In the genomic region with DNA sequence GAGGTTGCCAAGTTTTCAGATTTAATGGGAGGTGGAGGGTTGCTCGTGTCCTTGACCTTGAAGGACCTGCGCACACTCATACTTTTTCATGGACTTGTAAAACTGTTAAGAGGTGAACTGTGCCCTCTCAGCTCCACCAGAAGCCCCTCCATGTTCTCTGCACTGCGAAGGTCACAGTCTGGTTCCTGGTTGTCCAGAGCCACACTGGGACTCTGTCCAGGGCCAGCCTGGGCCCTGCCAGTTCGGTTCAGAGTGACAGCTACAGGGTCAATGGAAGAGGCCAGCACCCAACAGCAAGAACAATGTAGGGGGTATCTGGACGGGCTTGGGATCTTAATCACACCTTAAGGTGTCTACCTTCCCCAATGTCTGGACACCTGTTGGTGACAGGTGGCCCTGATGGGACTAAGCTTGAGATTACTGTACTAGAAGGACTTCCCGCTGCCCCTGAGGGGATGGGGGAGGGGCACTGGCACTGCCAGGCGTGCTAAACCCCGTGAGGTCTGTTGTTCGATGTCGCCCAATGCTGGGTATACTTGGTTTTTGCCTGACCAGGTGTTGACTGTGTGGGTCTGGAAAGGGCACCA, we compare ENCODE assay signal across 10 cellular contexts. TPM values are rescaled to one million over a fixed set of nuclear protein-coding genes. Genes with fewer than 3 reads are reported as not detected.
DNase-seq lines count a peak whose midpoint lies in the region; ATAC-seq and TF ChIP-seq lines count a peak whose summit lies in the region.
"Had no signal": no experiment of that assay in that cellular context is flagged by ENCODE, and none has a peak within 500 bp of the region (broad histone marks: within the 10 kb centered on the region; RNA-seq: fewer than 3 reads in every experiment).

No MANE protein-coding gene starts in this region.

- intact Hi-C loops in breast epithelium (cut with DNase I; ENCODE audit: low total_unique reads), result no loop called here
- intact Hi-C loops in mammary epithelial cell (cut with micrococcal nuclease), result no loop called here
- intact Hi-C loops in uterus (cut with DNase I; ENCODE audit: low total_unique reads), result no loop called here

- H3K4me2 ChIP-seq in mammary epithelial cell (ENCODE audit: insufficient read depth, low read depth, low read length), result no peak overlapping the region

- in situ Hi-C loops in mammary epithelial cell (cut with MboI; ENCODE audit: low sequenced_read_pairs in 2 of 2), result no loop called here

- no peaks in the 10 kb centered on the region for H3K79me2 ChIP-seq in mammary epithelial cell (ENCODE audit: insufficient read depth, low read length)

- no peaks in the 10 kb centered on the region for H3K36me3 ChIP-seq in breast epithelium
- H3K36me3 ChIP-seq in mammary epithelial cell (ENCODE audit: insufficient read depth, low read length), result no peaks in the 10 kb centered on the region
- H3K36me3 ChIP-seq in endodermal cell (ENCODE audit: control insufficient read depth, insufficient read depth, low read length), result no peaks in the 10 kb centered on the region
- H3K36me3 ChIP-seq in uterus, result no peaks in the 10 kb centered on the region

- H3K27ac ChIP-seq in breast epithelium, result peak overlapping the region; percentile 60 to 78
- no peak overlapping the region for H3K27ac ChIP-seq in mammary epithelial cell (ENCODE audit: insufficient read depth, low read depth, low read length)
- peak overlapping the region; percentile 85 for H3K27ac ChIP-seq in endodermal cell (ENCODE audit: low read depth, low read length)
- peak overlapping the region; percentile 79 to 85 for H3K27ac ChIP-seq in uterus

- H3K4me1 Mint-ChIP-seq in endodermal cell, result peaks cover 30% of the 10 kb centered on the region
- H3K4me1 Mint-ChIP-seq in naive thymus-derived CD8-positive, alpha-beta T cell, result peaks cover 38 to 64% (median 58%) of the 10 kb centered on the region in 4 donors

- CTCF ChIA-PET in mammary epithelial cell (lab: Charles Lee; ENCODE audit: low non-redundant PET), result no interaction called here

- ATAC-seq in naive thymus-derived CD8-positive, alpha-beta T cell, result no peak
- ATAC-seq in GM19455 (IDR thresholded peaks at IDR 0.05; ENCODE audit: unreplicated experiment), result no peak
- no peak for ATAC-seq in HG03095 (IDR thresholded peaks at IDR 0.05; ENCODE audit: unreplicated experiment)
- ATAC-seq in GM18520 (IDR thresholded peaks at IDR 0.05; ENCODE audit: unreplicated experiment), result no peak
- ATAC-seq: SK-N-SH treated with all-trans-retinoic acid at 6 μM for 48 hours had no signal

- H2AFZ ChIP-seq in mammary epithelial cell (ENCODE audit: low read depth, low read length), result no peak overlapping the region

- H3K27me3 ChIP-seq in breast epithelium, result no peaks in the 10 kb centered on the region
- no peaks in the 10 kb centered on the region for H3K27me3 ChIP-seq in mammary epithelial cell (ENCODE audit: insufficient read depth, low read length)
- H3K27me3 ChIP-seq in endodermal cell (ENCODE audit: control insufficient read depth, insufficient read depth, low read length, poor library complexity, severe bottlenecking), result no peaks in the 10 kb centered on the region
- H3K27me3 ChIP-seq in uterus, result no peaks in the 10 kb centered on the region

- no peaks in the 10 kb centered on the region for H3K36me3 Mint-ChIP-seq in endodermal cell (ENCODE audit: low read depth)
- H3K36me3 Mint-ChIP-seq in naive thymus-derived CD8-positive, alpha-beta T cell, result no peaks in the 10 kb centered on the region

- H4K20me1 ChIP-seq in mammary epithelial cell (ENCODE audit: insufficient read depth, low read length), result no peaks in the 10 kb centered on the region

- H3K4me3 Mint-ChIP-seq in endodermal cell, result peak overlapping the region; percentile 60
- H3K4me3 Mint-ChIP-seq in naive thymus-derived CD8-positive, alpha-beta T cell, result peak overlapping the region; percentile 84 to 94 (median 90)

- BruUV-seq in mammary epithelial cell (replicated peaks; lab: Mats Ljungman, UMichigan), result no TSS peak

- dilution Hi-C loops in mammary epithelial cell (cut with HindIII; ENCODE audit: low sequenced_read_pairs), result loop anchor here (10.0 kb wide), 1 partner anchor 143 kb away; no protein-coding TSS in a partner anchor

- peaks cover 5% of the 10 kb centered on the region for H3K9me3 Mint-ChIP-seq in endodermal cell
- H3K9me3 Mint-ChIP-seq in naive thymus-derived CD8-positive, alpha-beta T cell, result peaks cover 0 to 2% (median 0%) of the 10 kb centered on the region in 9 donors

- DNase-seq in breast epithelium (ENCODE audit: low spot score in 2 of 2) (no peak), mammary epithelial cell (no peak), endodermal cell (no peak), uterus (no peak)
- peak in 3 of 10 donors; percentile 2 to 24 (median 17) for DNase-seq in naive thymus-derived CD8-positive, alpha-beta T cell

- peaks cover 0 to 4% of the 10 kb centered on the region in 2 donors for H3K9me3 ChIP-seq in breast epithelium
- no peaks in the 10 kb centered on the region for H3K9me3 ChIP-seq in mammary epithelial cell (replicated peaks; ENCODE audit: insufficient read depth, low read length)
- no peaks in the 10 kb centered on the region for H3K9me3 ChIP-seq in endodermal cell (ENCODE audit: control insufficient read depth, low read length)
- H3K9me3 ChIP-seq in uterus, result no peaks in the 10 kb centered on the region

- H3K4me1 ChIP-seq in breast epithelium (no peaks in the 10 kb centered on the region), mammary epithelial cell (ENCODE audit: insufficient read depth, low read length) (no peaks in the 10 kb centered on the region), endodermal cell (ENCODE audit: control insufficient read depth, insufficient read depth, low read length) (peaks cover 19% of the 10 kb centered on the region), uterus (peaks cover 0 to 12% of the 10 kb centered on the region in 2 donors)

- H3K9ac ChIP-seq in mammary epithelial cell (ENCODE audit: insufficient read depth, low read length) (no peak overlapping the region), endodermal cell (ENCODE audit: extremely low read depth, low read length, poor library complexity, severe bottlenecking) (peak overlapping the region; percentile 71)

- POLR2A ChIA-PET in naive thymus-derived CD8-positive, alpha-beta T cell (lab: Charles Lee), result interaction anchor here (0.9 to 3.8 kb wide), 8 partner anchors 11 to 531 kb away, joined by 3 to 44 read pairs (median 4); a partner anchor contains a TSS

- H3K4me3 ChIP-seq in breast epithelium (peak overlapping the region; percentile 38 to 63 (median 39)), mammary epithelial cell (replicated peaks in 1 of 3; ENCODE audit: insufficient read depth in 1 of 3, low read depth in 2 of 3, low read length in 3 of 3) (no peak overlapping the region), endodermal cell (ENCODE audit: low read length) (peak overlapping the region; percentile 74), uterus (peak overlapping the region; percentile 21 to 30)

- WGBS in mammary epithelial cell (ENCODE audit: low coverage, missing lambda C conversion rate), result 94% methylated on average over 9 of the region's 10 CpGs
- WGBS in endodermal cell (ENCODE audit: insufficient coverage in 1 of 2, insufficient read length in 1 of 2), 2 experiments, result 85 to 86% methylated on average over 6 to 10 of the region's 10 CpGs

- H3K27me3 Mint-ChIP-seq in endodermal cell (ENCODE audit: insufficient read depth), result no peaks in the 10 kb centered on the region
- H3K27me3 Mint-ChIP-seq in naive thymus-derived CD8-positive, alpha-beta T cell, result no peaks in the 10 kb centered on the region

- TF ChIP-seq POLR2A in breast epithelium (IDR thresholded peaks at IDR 0.05) (no peak), uterus (IDR thresholded peaks at IDR 0.05) (no peak)

- H3K27ac Mint-ChIP-seq in endodermal cell, result peak overlapping the region; percentile 98
- peak overlapping the region; percentile 94 to 99 (median 97) for H3K27ac Mint-ChIP-seq in naive thymus-derived CD8-positive, alpha-beta T cell

- no peak for TF ChIP-seq CTCF in breast epithelium (IDR thresholded peaks at IDR 0.05)
- no peak for TF ChIP-seq CTCF in mammary epithelial cell (conservative IDR thresholded peaks at IDR 0.05 in 1 of 2, IDR thresholded peaks at IDR 0.05 in 1 of 2; ENCODE audit: extremely low read depth in 1 of 2, insufficient read depth in 1 of 2, low read depth in 1 of 2, low read length in 2 of 2)
- TF ChIP-seq CTCF in endodermal cell (conservative IDR thresholded peaks at IDR 0.05), result no peak
- no peak for TF ChIP-seq CTCF in uterus (IDR thresholded peaks at IDR 0.05)

RNA-seq across cellular contexts. Expression of a gene that starts 34.7 kb away (rescaled TPM):
- total RNA-seq in breast epithelium (under 1 TPM in 2 of 3 donors, not detected in 1; 0.15 to 0.33 TPM), mammary epithelial cell (under 1 TPM in 1 of 2 donors, not detected in 1; under 0.01 TPM), endodermal cell (not detected), uterus (under 1 TPM in 2 of 4 donors, not detected in 2; 0.14 to 0.18 TPM)
- not detected for polyA plus RNA-seq in mammary epithelial cell
- polyA minus RNA-seq in mammary epithelial cell, result not detected
- polyA plus RNA-seq in endodermal cell (2013, experiment 1 of 2), result not detected
- polyA plus RNA-seq in endodermal cell (2013, experiment 2 of 2), result not detected
- under 1 TPM; 0.42 to 0.44 TPM for total RNA-seq in naive thymus-derived CD8-positive, alpha-beta T cell
- polyA plus RNA-seq in naive thymus-derived CD8-positive, alpha-beta T cell, result not detected
- total RNA-seq: Daoy had no signal

RNA-seq across cellular contexts. Expression of a gene that starts 59.8 kb away (rescaled TPM):
- total RNA-seq in breast epithelium, result 100 to 1,000 TPM in 1 of 3 donors, 10 to 100 TPM in 2; 80.5 to 101 (median 86.8) TPM
- total RNA-seq in mammary epithelial cell, result 10 to 100 TPM; 48.3 to 97.7 TPM
- 106 TPM for polyA plus RNA-seq in mammary epithelial cell
- polyA minus RNA-seq in mammary epithelial cell, result 7.5 TPM
- 100 to 1,000 TPM; 106 to 111 TPM for total RNA-seq in endodermal cell
- 118 TPM for polyA plus RNA-seq in endodermal cell (2013, experiment 1 of 2)
- 105 TPM for polyA plus RNA-seq in endodermal cell (2013, experiment 2 of 2)
- total RNA-seq in naive thymus-derived CD8-positive, alpha-beta T cell, result 10 to 100 TPM; 52.5 to 54.5 TPM
- 100 to 1,000 TPM; 114 to 116 (median 115) TPM for polyA plus RNA-seq in naive thymus-derived CD8-positive, alpha-beta T cell
- 10 to 100 TPM; 59.2 to 91.8 (median 70.7) TPM for total RNA-seq in uterus

Comparison
In these comparisons a context has a peak if more than half of its experiments do, and no peak if none do; other contexts are left out.
1. H3K4me3 ChIP-seq: peak in breast epithelium (3 of 3), endodermal cell (single experiment) and uterus (2 of 2); none in mammary epithelial cell (0 of 3).